Comparison of ENCODE assay signal across 11 cellular contexts in genomic region chr10:83165164-83165563, GRCh38.
"Had no signal": no experiment of that assay in that cellular context is flagged by ENCODE, and none has a peak within 500 bp of the region (broad histone marks: within the 10 kb centered on the region; RNA-seq: fewer than 3 reads in every experiment).

No MANE protein-coding gene starts in this region.

- H3K27me3 ChIP-seq: left lung, thyroid gland, vagina had no signal

- ATAC-seq: esophagus mucosa; left lung; stimulated activated effector memory CD8-positive, alpha-beta T cell treated with anti-CD3 and anti-CD28 coated beads, Interleukin-12 subunit alpha, Interleukin-12 subunit beta, amount 100 ng/mL, for 72 hours had no signal

- DNase-seq: activated CD4-positive, alpha-beta memory T cell treated with anti-CD3 and anti-CD28 coated beads for 36 hours; activated gamma-delta T cell; activated T-cell treated with anti-CD3 and anti-CD28 coated beads, Interleukin-2, amount 50 U/mL, for 48 hours; cerebellar nuclear complex; dermis blood vessel endothelial cell; left lung; T-helper 9 cell; thyroid gland had no signal

- H3K36me3 ChIP-seq: left lung, thyroid gland, vagina had no signal

- H3K4me1 ChIP-seq: left lung, thyroid gland had no signal

- H3K9me3 ChIP-seq: left lung, thyroid gland, vagina had no signal

- H3K4me3 ChIP-seq: left lung, thyroid gland, vagina had no signal

- H3K27ac ChIP-seq: left lung, thyroid gland, vagina had no signal
